ENCODE assay signal across 24 cellular contexts in the genomic region with DNA sequence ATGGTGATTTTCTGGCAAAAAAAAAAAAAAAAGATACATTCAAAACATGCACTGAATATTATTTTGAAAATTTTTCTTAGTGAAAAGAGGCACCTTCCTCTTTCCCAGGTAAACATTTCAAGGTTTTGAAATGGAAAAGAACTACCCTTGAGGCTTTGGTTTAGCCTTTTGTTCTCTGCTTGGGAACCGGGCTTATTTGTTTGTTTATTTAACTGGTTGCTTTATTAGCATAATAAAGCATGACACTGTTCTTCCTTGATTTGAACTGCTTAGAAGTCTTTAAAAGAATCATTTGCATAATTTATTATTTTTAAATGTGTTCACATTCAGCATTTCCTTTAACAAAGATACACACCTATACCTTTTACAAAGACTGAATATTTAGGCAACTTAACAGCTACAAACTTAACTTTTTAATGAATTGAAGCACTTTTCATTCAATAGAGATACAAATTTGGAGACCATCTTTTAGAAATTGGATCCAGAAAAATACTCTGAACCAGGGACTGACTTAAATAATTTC.
"Had no signal": no experiment of that assay in that cellular context is flagged by ENCODE, and none has a peak within 500 bp of the region (broad histone marks: within the 10 kb centered on the region; RNA-seq: fewer than 3 reads in every experiment).

No MANE protein-coding gene starts in this region.

- ATAC-seq: esophagus mucosa; gastrocnemius medialis; heart right ventricle; left cardiac atrium; lower lobe of right lung; naive thymus-derived CD4-positive, alpha-beta T cell; psoas muscle; right lobe of liver; stimulated activated effector memory CD8-positive, alpha-beta T cell treated with anti-CD3 and anti-CD28 coated beads, Interleukin-12 subunit alpha, Interleukin-12 subunit beta, amount 100 ng/mL, for 72 hours; stimulated activated naive CD8-positive, alpha-beta T cell treated with anti-CD3 and anti-CD28 coated beads, Interleukin-15, Interleukin-2, amounts not matched to agents 100 U/mL and 50 U/mL, for 24 hours had no signal

- H3K9me3 ChIP-seq: gastrocnemius medialis, neutrophil, thyroid gland had no signal

- H3K4me3 ChIP-seq: gastrocnemius medialis, heart right ventricle, left ventricle myocardium inferior, lower lobe of right lung, psoas muscle, right lobe of liver, suprapubic skin, thyroid gland, upper lobe of left lung, uterus had no signal

- H3K27me3 Mint-ChIP-seq: naive thymus-derived CD4-positive, alpha-beta T cell had no signal

- H3K27me3 ChIP-seq: gastrocnemius medialis, heart right ventricle, neutrophil, right lobe of liver, suprapubic skin, thyroid gland, upper lobe of left lung, uterus had no signal

- H3K4me3 Mint-ChIP-seq: immature natural killer cell; naive thymus-derived CD4-positive, alpha-beta T cell; nephron progenitor cell; stimulated activated effector memory CD8-positive, alpha-beta T cell treated with anti-CD3 and anti-CD28 coated beads, Interleukin-12 subunit alpha, Interleukin-12 subunit beta, amount 100 ng/mL, for 72 hours had no signal

- H3K4me1 ChIP-seq: right lobe of liver, suprapubic skin, thyroid gland, uterus had no signal

- H3K36me3 ChIP-seq: gastrocnemius medialis, lower lobe of right lung, neutrophil, thyroid gland, uterus had no signal

- H3K27ac ChIP-seq: gastrocnemius medialis, heart right ventricle, left ventricle myocardium inferior, lower lobe of right lung, neutrophil, psoas muscle, right lobe of liver, suprapubic skin, thyroid gland, upper lobe of left lung, uterus had no signal

- H3K27ac Mint-ChIP-seq: immature natural killer cell; naive thymus-derived CD4-positive, alpha-beta T cell; nephron progenitor cell; stimulated activated effector memory CD8-positive, alpha-beta T cell treated with anti-CD3 and anti-CD28 coated beads, Interleukin-12 subunit alpha, Interleukin-12 subunit beta, amount 100 ng/mL, for 72 hours had no signal

- H3K36me3 Mint-ChIP-seq: stimulated activated effector memory CD8-positive, alpha-beta T cell treated with anti-CD3 and anti-CD28 coated beads, Interleukin-12 subunit alpha, Interleukin-12 subunit beta, amount 100 ng/mL, for 72 hours had no signal

- DNase-seq: effector memory CD4-positive, alpha-beta T cell; gastrocnemius medialis; heart right ventricle; hypothalamus; immature natural killer cell; left cardiac atrium; left ventricle myocardium inferior; lower lobe of right lung; mesenchymal stem cell; naive thymus-derived CD4-positive, alpha-beta T cell; nephron progenitor cell; psoas muscle; retina; stimulated activated CD4-positive, alpha-beta T cell treated with anti-CD3 and anti-CD28 coated beads, Interleukin-4, amount 100 ng/mL, for 1 hour; stimulated activated CD8-positive, alpha-beta memory T cell treated with anti-CD3 and anti-CD28 coated beads, Interleukin-4, amount 100 ng/mL, for 48 hours; stimulated activated naive CD8-positive, alpha-beta T cell treated with anti-CD3 and anti-CD28 coated beads, Interleukin-15, Interleukin-2, amounts not matched to agents 100 U/mL and 50 U/mL, for 24 hours; thyroid gland; upper lobe of left lung; uterus had no signal
